ENCODE assay signal across 1 cellular context in the genomic region with DNA sequence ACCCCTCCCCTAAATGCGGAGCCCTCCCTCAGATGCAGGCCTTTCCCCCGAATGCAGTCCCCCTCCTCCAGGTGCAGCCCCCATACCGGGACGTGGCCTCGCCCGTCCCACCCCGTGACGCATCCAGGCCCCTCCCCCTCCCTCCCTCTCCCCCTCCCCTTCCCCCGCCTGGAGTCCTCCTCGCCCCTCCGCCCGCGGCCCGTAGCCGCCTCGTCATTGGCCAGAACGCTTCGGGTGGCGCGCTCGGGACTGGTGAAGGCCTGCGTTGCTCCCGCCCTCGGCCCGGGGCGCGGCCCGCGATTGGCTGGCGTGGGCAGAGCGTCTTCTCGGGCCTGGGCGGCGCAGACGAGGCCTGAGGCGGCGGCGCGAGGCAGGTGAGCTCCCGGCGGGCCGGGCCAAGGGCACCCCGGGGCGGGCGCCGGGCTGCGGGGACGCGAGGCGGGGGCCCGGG.
A peak's percentile ranks its signal among the peaks of the same experiment; 100 is the strongest.
TF ChIP-seq lines count a peak whose summit lies in the region.

No MANE protein-coding gene starts in this region.

TF ChIP-seq in SK-N-SH, 30 proteins besides CTCF, POLR2A, EP300 and RAD21 (continued from another document):
- TF ChIP-seq, protein P1, sequence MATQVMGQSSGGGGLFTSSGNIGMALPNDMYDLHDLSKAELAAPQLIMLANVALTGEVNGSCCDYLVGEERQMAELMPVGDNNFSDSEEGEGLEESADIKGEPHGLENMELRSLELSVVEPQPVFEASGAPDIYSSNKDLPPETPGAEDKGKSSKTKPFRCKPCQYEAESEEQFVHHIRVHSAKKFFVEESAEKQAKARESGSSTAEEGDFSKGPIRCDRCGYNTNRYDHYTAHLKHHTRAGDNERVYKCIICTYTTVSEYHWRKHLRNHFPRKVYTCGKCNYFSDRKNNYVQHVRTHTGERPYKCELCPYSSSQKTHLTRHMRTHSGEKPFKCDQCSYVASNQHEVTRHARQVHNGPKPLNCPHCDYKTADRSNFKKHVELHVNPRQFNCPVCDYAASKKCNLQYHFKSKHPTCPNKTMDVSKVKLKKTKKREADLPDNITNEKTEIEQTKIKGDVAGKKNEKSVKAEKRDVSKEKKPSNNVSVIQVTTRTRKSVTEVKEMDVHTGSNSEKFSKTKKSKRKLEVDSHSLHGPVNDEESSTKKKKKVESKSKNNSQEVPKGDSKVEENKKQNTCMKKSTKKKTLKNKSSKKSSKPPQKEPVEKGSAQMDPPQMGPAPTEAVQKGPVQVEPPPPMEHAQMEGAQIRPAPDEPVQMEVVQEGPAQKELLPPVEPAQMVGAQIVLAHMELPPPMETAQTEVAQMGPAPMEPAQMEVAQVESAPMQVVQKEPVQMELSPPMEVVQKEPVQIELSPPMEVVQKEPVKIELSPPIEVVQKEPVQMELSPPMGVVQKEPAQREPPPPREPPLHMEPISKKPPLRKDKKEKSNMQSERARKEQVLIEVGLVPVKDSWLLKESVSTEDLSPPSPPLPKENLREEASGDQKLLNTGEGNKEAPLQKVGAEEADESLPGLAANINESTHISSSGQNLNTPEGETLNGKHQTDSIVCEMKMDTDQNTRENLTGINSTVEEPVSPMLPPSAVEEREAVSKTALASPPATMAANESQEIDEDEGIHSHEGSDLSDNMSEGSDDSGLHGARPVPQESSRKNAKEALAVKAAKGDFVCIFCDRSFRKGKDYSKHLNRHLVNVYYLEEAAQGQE (IDR thresholded peaks at IDR 0.05; ENCODE audit: low read depth, low read length) = no peak
- no peak for TF ChIP-seq YY1 (IDR thresholded peaks at IDR 0.05; ENCODE audit: low read depth)
- peak; percentile 74 for TF ChIP-seq RFX5 (IDR thresholded peaks at IDR 0.05; ENCODE audit: low read length)
- TF ChIP-seq, protein P2, sequence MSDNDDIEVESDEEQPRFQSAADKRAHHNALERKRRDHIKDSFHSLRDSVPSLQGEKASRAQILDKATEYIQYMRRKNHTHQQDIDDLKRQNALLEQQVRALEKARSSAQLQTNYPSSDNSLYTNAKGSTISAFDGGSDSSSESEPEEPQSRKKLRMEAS (IDR thresholded peaks at IDR 0.05; ENCODE audit: low read depth) = peak; percentile 38; the same call in 1 of the 2 replicates
- TF ChIP-seq TAF1 (IDR thresholded peaks at IDR 0.05; ENCODE audit: borderline replicate concordance, low read depth, low read length) = peak; percentile 76
- TF ChIP-seq SMC3 (IDR thresholded peaks at IDR 0.05; ENCODE audit: low read depth, low read length) = no peak
- TF ChIP-seq ELF1 (IDR thresholded peaks at IDR 0.05) = no peak
- TF ChIP-seq, protein P3, sequence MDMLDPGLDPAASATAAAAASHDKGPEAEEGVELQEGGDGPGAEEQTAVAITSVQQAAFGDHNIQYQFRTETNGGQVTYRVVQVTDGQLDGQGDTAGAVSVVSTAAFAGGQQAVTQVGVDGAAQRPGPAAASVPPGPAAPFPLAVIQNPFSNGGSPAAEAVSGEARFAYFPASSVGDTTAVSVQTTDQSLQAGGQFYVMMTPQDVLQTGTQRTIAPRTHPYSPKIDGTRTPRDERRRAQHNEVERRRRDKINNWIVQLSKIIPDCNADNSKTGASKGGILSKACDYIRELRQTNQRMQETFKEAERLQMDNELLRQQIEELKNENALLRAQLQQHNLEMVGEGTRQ (IDR thresholded peaks at IDR 0.05; ENCODE audit: borderline replicate concordance, low read depth, low read length) = no peak
- no peak for TF ChIP-seq MEF2A (IDR thresholded peaks at IDR 0.05; ENCODE audit: borderline replicate concordance, low read depth)
- TF ChIP-seq FOXJ3 (CRISPR knock-in tag; IDR thresholded peaks at IDR 0.05) = no peak
- TF ChIP-seq NRF1 (IDR thresholded peaks at IDR 0.05; ENCODE audit: low read depth, low read length) = 0 out of 2 replicates have a peak, but pooled peaks have one; percentile 27
TF ChIP-seq in SK-N-SH: peak in this region for 7.
